14 cellular contexts compared by ENCODE assay signal in genomic region chr12:93857279-93857894, GRCh38.
DNase-seq lines count a peak whose midpoint lies in the region; ATAC-seq and TF ChIP-seq lines count a peak whose summit lies in the region.
"Had no signal": no experiment of that assay in that cellular context is flagged by ENCODE, and none has a peak within 500 bp of the region (broad histone marks: within the 10 kb centered on the region; RNA-seq: fewer than 3 reads in every experiment).

No MANE protein-coding gene starts in this region.

- TF ChIP-seq CTCF in MCF 10A (IDR thresholded peaks at IDR 0.05; ENCODE audit: unreplicated experiment): no peak
- TF ChIP-seq CTCF in breast epithelium (IDR thresholded peaks at IDR 0.05): no peak
- no peak for TF ChIP-seq CTCF in adrenal gland (IDR thresholded peaks at IDR 0.05)
- TF ChIP-seq CTCF in uterus (IDR thresholded peaks at IDR 0.05): no peak
- TF ChIP-seq CTCF in type B pancreatic cell (conservative IDR thresholded peaks at IDR 0.05): no peak
- TF ChIP-seq CTCF in GM23338 (conservative IDR thresholded peaks at IDR 0.05; ENCODE audit: low read depth in 2 of 2): no peak

- ATAC-seq in Right ventricle myocardium superior (ENCODE audit: poor library complexity): peak; percentile 58
- ATAC-seq in stimulated activated naive CD8-positive, alpha-beta T cell treated with anti-CD3 and anti-CD28 coated beads, Interleukin-15, amount 100 ng/mL, for 72 hours: no peak
- ATAC-seq in GM23338: no peak

- H3K9me3 Mint-ChIP-seq in MCF 10A (ENCODE audit: unreplicated experiment) (no peaks in the 10 kb centered on the region), type B pancreatic cell (peaks cover 4% of the 10 kb centered on the region), GM23338 (no peaks in the 10 kb centered on the region)
- peaks cover 4 to 16% of the 10 kb centered on the region in 2 donors for H3K9me3 Mint-ChIP-seq in stimulated activated naive CD8-positive, alpha-beta T cell treated with anti-CD3 and anti-CD28 coated beads, Interleukin-15, amount 100 ng/mL, for 72 hours

- no peaks in the 10 kb centered on the region for H3F3A ChIP-seq in GM23338 (replicated peaks; ENCODE audit: low read depth)

- H4K20me1 ChIP-seq in GM23338 (replicated peaks; ENCODE audit: insufficient read depth): no peaks in the 10 kb centered on the region

- 0 out of 2 replicates have a peak, but pooled peaks cover 9% of the 10 kb centered on the region for H3K9me2 ChIP-seq in GM23338 (ENCODE audit: insufficient read depth)

- POLR2A ChIA-PET in MCF 10A (lab: Yijun Ruan, JAX): no interaction called here

- no peaks in the 10 kb centered on the region for H3K79me2 ChIP-seq in GM23338 (replicated peaks; ENCODE audit: insufficient read depth)

- H3K27me3 Mint-ChIP-seq in MCF 10A (ENCODE audit: insufficient read depth, unreplicated experiment): no peaks in the 10 kb centered on the region
- H3K27me3 Mint-ChIP-seq in stimulated activated naive CD8-positive, alpha-beta T cell treated with anti-CD3 and anti-CD28 coated beads, Interleukin-15, amount 100 ng/mL, for 72 hours: no peaks in the 10 kb centered on the region
- H3K27me3 Mint-ChIP-seq in type B pancreatic cell: no peaks in the 10 kb centered on the region
- H3K27me3 Mint-ChIP-seq in GM23338 (ENCODE audit: insufficient read depth, low read depth, poor library complexity): no peaks in the 10 kb centered on the region

- DNase-seq in MCF 10A (ENCODE audit: unreplicated experiment): peak; percentile 33
- DNase-seq in breast epithelium (ENCODE audit: low spot score in 2 of 2): no peak
- peak in 5 of 7 donors; percentile 45 to 63 (median 56) for DNase-seq in adrenal gland
- DNase-seq in Right ventricle myocardium superior: no peak
- peak; percentile 46 to 53 for DNase-seq in uterus
- DNase-seq in stimulated activated naive CD8-positive, alpha-beta T cell treated with anti-CD3 and anti-CD28 coated beads, Interleukin-15, amount 100 ng/mL, for 72 hours: no peak
- no peak for DNase-seq in type B pancreatic cell (ENCODE audit: extremely low spot score, unreplicated experiment)
- no peak for DNase-seq in GM23338 (ENCODE audit: low spot score)
- DNase-seq: activated CD4-positive, CD25-positive, alpha-beta regulatory T cell; activated T-cell treated with anti-CD3 and anti-CD28 coated beads, Interleukin-2, amount 50 U/mL, for 48 hours; DND-41; NCI-H1092 had no signal

- H3K27ac Mint-ChIP-seq in MCF 10A (ENCODE audit: low read depth, unreplicated experiment) (no peak overlapping the region), type B pancreatic cell (no peak overlapping the region), GM23338 (no peak overlapping the region)
- H3K27ac Mint-ChIP-seq in stimulated activated naive CD8-positive, alpha-beta T cell treated with anti-CD3 and anti-CD28 coated beads, Interleukin-15, amount 100 ng/mL, for 72 hours: no peak overlapping the region

- WGBS in adrenal gland, 4 donors: 28 to 44% (median 37%) methylated on average over 4 to 5 of the region's 5 CpGs

- H3K36me3 Mint-ChIP-seq in MCF 10A (ENCODE audit: insufficient read depth, unreplicated experiment) (no peaks in the 10 kb centered on the region), type B pancreatic cell (peaks cover 4% of the 10 kb centered on the region), GM23338 (ENCODE audit: low read depth) (no peaks in the 10 kb centered on the region)

- TF ChIP-seq POLR2A in breast epithelium (IDR thresholded peaks at IDR 0.05): no peak
- no peak for TF ChIP-seq POLR2A in adrenal gland (IDR thresholded peaks at IDR 0.05)
- TF ChIP-seq POLR2A in uterus (IDR thresholded peaks at IDR 0.05): no peak

- CTCF ChIA-PET in MCF 10A (lab: Yijun Ruan, JAX): interaction anchor here (1.5 kb wide), 1 partner anchor 90 kb away, joined by 3 read pairs; no protein-coding TSS in a partner anchor

- no peaks in the 10 kb centered on the region for H3K9me3 ChIP-seq in breast epithelium
- H3K9me3 ChIP-seq in adrenal gland (replicated peaks in 1 of 3): no peaks in the 10 kb centered on the region
- no peaks in the 10 kb centered on the region for H3K9me3 ChIP-seq in uterus
- H3K9me3 ChIP-seq: SJSA1 had no signal

- no peak overlapping the region for H2AFZ ChIP-seq in GM23338

- H3K4me3 Mint-ChIP-seq in MCF 10A (ENCODE audit: unreplicated experiment): no peak overlapping the region
- H3K4me3 Mint-ChIP-seq in stimulated activated naive CD8-positive, alpha-beta T cell treated with anti-CD3 and anti-CD28 coated beads, Interleukin-15, amount 100 ng/mL, for 72 hours: no peak overlapping the region
- no peak overlapping the region for H3K4me3 Mint-ChIP-seq in type B pancreatic cell
- no peak overlapping the region for H3K4me3 Mint-ChIP-seq in GM23338

- H3K4me3 ChIP-seq in breast epithelium (no peak overlapping the region), adrenal gland (no peak overlapping the region), uterus (no peak overlapping the region), GM23338 (no peak overlapping the region)
- H3K4me3 ChIP-seq: SJSA1, skin epidermis had no signal

- no peak overlapping the region for H3K4me2 ChIP-seq in GM23338

- H3K4me1 ChIP-seq in breast epithelium (no peaks in the 10 kb centered on the region), adrenal gland (replicated peaks in 1 of 2) (peaks cover 0 to 10% of the 10 kb centered on the region in 2 donors), uterus (no peaks in the 10 kb centered on the region), GM23338 (ENCODE audit: insufficient read depth) (no peaks in the 10 kb centered on the region; the same call in 1 of the 2 replicates)

- no TSS peak for BruUV-seq in MCF 10A (replicated peaks; lab: Mats Ljungman, UMichigan)

- H3K36me3 ChIP-seq in breast epithelium (no peaks in the 10 kb centered on the region), adrenal gland (replicated peaks in 1 of 2) (no peaks in the 10 kb centered on the region), uterus (no peaks in the 10 kb centered on the region), GM23338 (ENCODE audit: insufficient read depth) (no peaks in the 10 kb centered on the region)
- H3K36me3 ChIP-seq: SJSA1 had no signal

- H3K27me3 ChIP-seq in breast epithelium: no peaks in the 10 kb centered on the region
- H3K27me3 ChIP-seq in adrenal gland: no peaks in the 10 kb centered on the region
- H3K27me3 ChIP-seq in uterus: no peaks in the 10 kb centered on the region
- H3K27me3 ChIP-seq in GM23338 (ENCODE audit: insufficient read depth): no peaks in the 10 kb centered on the region
- H3K27me3 ChIP-seq: SJSA1 had no signal

- intact Hi-C loops in MCF 10A (cut with micrococcal nuclease) (no loop called here), breast epithelium (cut with DNase I; ENCODE audit: low total_unique reads) (no loop called here), adrenal gland (cut with DNase I) (no loop called here), Right ventricle myocardium superior (cut with DNase I) (no loop called here), uterus (cut with DNase I; ENCODE audit: low total_unique reads) (no loop called here)

- H3K27ac ChIP-seq in breast epithelium (no peak overlapping the region), adrenal gland (peak overlapping the region in 4 of 5 donors; percentile 22 to 63 (median 32)), uterus (peak overlapping the region; percentile 35 to 39), GM23338 (ENCODE audit: low read depth) (no peak overlapping the region)
- H3K27ac ChIP-seq: SJSA1 had no signal

- H3K4me1 Mint-ChIP-seq in MCF 10A (ENCODE audit: insufficient read depth, unreplicated experiment): peaks cover 4% of the 10 kb centered on the region
- H3K4me1 Mint-ChIP-seq in stimulated activated naive CD8-positive, alpha-beta T cell treated with anti-CD3 and anti-CD28 coated beads, Interleukin-15, amount 100 ng/mL, for 72 hours: peaks cover 17% of the 10 kb centered on the region
- H3K4me1 Mint-ChIP-seq in type B pancreatic cell (ENCODE audit: unreplicated experiment): peaks cover 22% of the 10 kb centered on the region
- peaks cover 11% of the 10 kb centered on the region; the same call in 2 of the 3 replicates for H3K4me1 Mint-ChIP-seq in GM23338

TF ChIP-seq in GM23338, 12 proteins besides CTCF, POLR2A, EP300 and RAD21 (continues in another document):
- TF ChIP-seq EZH2 (IDR thresholded peaks at IDR 0.05; ENCODE audit: low read depth, unreplicated experiment): no peak
- TF ChIP-seq JUNB (IDR thresholded peaks at IDR 0.05; ENCODE audit: unreplicated experiment): no peak
- TF ChIP-seq, protein P1, sequence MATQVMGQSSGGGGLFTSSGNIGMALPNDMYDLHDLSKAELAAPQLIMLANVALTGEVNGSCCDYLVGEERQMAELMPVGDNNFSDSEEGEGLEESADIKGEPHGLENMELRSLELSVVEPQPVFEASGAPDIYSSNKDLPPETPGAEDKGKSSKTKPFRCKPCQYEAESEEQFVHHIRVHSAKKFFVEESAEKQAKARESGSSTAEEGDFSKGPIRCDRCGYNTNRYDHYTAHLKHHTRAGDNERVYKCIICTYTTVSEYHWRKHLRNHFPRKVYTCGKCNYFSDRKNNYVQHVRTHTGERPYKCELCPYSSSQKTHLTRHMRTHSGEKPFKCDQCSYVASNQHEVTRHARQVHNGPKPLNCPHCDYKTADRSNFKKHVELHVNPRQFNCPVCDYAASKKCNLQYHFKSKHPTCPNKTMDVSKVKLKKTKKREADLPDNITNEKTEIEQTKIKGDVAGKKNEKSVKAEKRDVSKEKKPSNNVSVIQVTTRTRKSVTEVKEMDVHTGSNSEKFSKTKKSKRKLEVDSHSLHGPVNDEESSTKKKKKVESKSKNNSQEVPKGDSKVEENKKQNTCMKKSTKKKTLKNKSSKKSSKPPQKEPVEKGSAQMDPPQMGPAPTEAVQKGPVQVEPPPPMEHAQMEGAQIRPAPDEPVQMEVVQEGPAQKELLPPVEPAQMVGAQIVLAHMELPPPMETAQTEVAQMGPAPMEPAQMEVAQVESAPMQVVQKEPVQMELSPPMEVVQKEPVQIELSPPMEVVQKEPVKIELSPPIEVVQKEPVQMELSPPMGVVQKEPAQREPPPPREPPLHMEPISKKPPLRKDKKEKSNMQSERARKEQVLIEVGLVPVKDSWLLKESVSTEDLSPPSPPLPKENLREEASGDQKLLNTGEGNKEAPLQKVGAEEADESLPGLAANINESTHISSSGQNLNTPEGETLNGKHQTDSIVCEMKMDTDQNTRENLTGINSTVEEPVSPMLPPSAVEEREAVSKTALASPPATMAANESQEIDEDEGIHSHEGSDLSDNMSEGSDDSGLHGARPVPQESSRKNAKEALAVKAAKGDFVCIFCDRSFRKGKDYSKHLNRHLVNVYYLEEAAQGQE (IDR thresholded peaks at IDR 0.05; ENCODE audit: unreplicated experiment): no peak
- TF ChIP-seq ZNF331 (CRISPR knock-in tag; IDR thresholded peaks at IDR 0.05; ENCODE audit: low read depth): no peak
- no peak for TF ChIP-seq EZH2phosphoT487 (IDR thresholded peaks at IDR 0.05; ENCODE audit: unreplicated experiment)
- no peak for TF ChIP-seq ZNF114 (CRISPR knock-in tag; IDR thresholded peaks at IDR 0.05)
- no peak for TF ChIP-seq POLR2AphosphoS5 (IDR thresholded peaks at IDR 0.05; ENCODE audit: low read depth)
- TF ChIP-seq CREB1 (CRISPR knock-in tag; IDR thresholded peaks at IDR 0.05; ENCODE audit: low read depth): no peak

Comparison
In these comparisons a context has a peak if more than half of its experiments do, and no peak if none do; other contexts are left out.
1. DNase-seq: peak in MCF 10A (single experiment), adrenal gland (5 of 7) and uterus (2 of 2); none in breast epithelium (0 of 2), Right ventricle myocardium superior (single experiment), stimulated activated naive CD8-positive, alpha-beta T cell treated with anti-CD3 and anti-CD28 coated beads, Interleukin-15, amount 100 ng/mL, for 72 hours (0 of 2), type B pancreatic cell (single experiment) and GM23338 (single experiment).
2. H3K27ac ChIP-seq: peak in adrenal gland (4 of 5) and uterus (2 of 2); none in breast epithelium (0 of 2) and GM23338 (single experiment).